In genomic region chr10:113222207-113222606, GRCh38 we compare ENCODE assay signal across 32 cellular contexts.
DNase-seq lines count a peak whose midpoint lies in the region; ATAC-seq lines count a peak whose summit lies in the region.
"Had no signal": no experiment of that assay in that cellular context is flagged by ENCODE, and none has a peak within 500 bp of the region (broad histone marks: within the 10 kb centered on the region; RNA-seq: fewer than 3 reads in every experiment).

No MANE protein-coding gene starts in this region.

- H3K4me1 ChIP-seq in CD4-positive, alpha-beta memory T cell (ENCODE audit: insufficient read depth, low read length), result peaks cover 10% of the 10 kb centered on the region
- H3K4me1 ChIP-seq: A549, ascending aorta, spleen, uterus had no signal

- H3K27ac Mint-ChIP-seq in CD4-positive, alpha-beta memory T cell, result peak overlapping the region in 1 of 7 donors; percentile 38
- H3K27ac Mint-ChIP-seq in T-helper 17 cell, result no peak overlapping the region
- H3K27ac Mint-ChIP-seq: activated B cell treated with CpG ODN at 0.5 μM for 24 hours; activated naive CD8-positive, alpha-beta T cell; activated T-helper 2 cell treated with anti-CD3 and anti-CD28 coated beads, Interferon-gamma antibody, Interleukin-2, Interleukin-4, amounts not matched to agents 10 μg/mL and 5 μg/mL and 100 μg/mL, durations not matched to agents 14 hours and 24 hours and 36 hours; CD14-positive monocyte; memory B cell; stimulated activated naive B cell treated with anti-CD40 and anti-IgM and Interleukin-4, amounts not matched to agents 10 μg/mL and 1 μg/mL and 100 μg/mL, for 72 hours had no signal

- H3K27me3 ChIP-seq in CD4-positive, alpha-beta memory T cell (ENCODE audit: insufficient read depth, low read length), result peaks cover 6% of the 10 kb centered on the region
- H3K27me3 ChIP-seq: ascending aorta, suprapubic skin, uterus had no signal

- CTCF ChIA-PET in CD4-positive, alpha-beta memory T cell (lab: Charles Lee; ENCODE audit: partially characterized antibody), result no interaction called here

- H3K4me3 Mint-ChIP-seq in CD4-positive, alpha-beta memory T cell, result peak overlapping the region in 6 of 8 donors; percentile 29 to 71 (median 54)
- H3K4me3 Mint-ChIP-seq in T-helper 17 cell, result peak overlapping the region; percentile 25
- H3K4me3 Mint-ChIP-seq: activated B cell treated with CpG ODN at 0.5 μM for 24 hours; activated naive CD8-positive, alpha-beta T cell; CD14-positive monocyte; central memory CD8-positive, alpha-beta T cell; memory B cell; naive B cell; stimulated activated naive B cell treated with anti-CD40 and anti-IgM and Interleukin-4, amounts not matched to agents 10 μg/mL and 1 μg/mL and 100 μg/mL, for 72 hours had no signal

- peaks cover 15 to 33% (median 21%) of the 10 kb centered on the region in 4 donors for H3K4me1 Mint-ChIP-seq in CD4-positive, alpha-beta memory T cell
- peaks cover 11% of the 10 kb centered on the region for H3K4me1 Mint-ChIP-seq in T-helper 17 cell
- H3K4me1 Mint-ChIP-seq: memory B cell had no signal

- peaks cover 19 to 20% of the 10 kb centered on the region in 2 donors for H3K27me3 Mint-ChIP-seq in CD4-positive, alpha-beta memory T cell
- peaks cover 36% of the 10 kb centered on the region for H3K27me3 Mint-ChIP-seq in T-helper 17 cell

- H3K36me3 ChIP-seq in CD4-positive, alpha-beta memory T cell (ENCODE audit: insufficient read depth, low read length), result no peaks in the 10 kb centered on the region
- H3K36me3 ChIP-seq: ascending aorta, heart left ventricle, spleen, suprapubic skin, uterus had no signal

- no peak overlapping the region for H3K27ac ChIP-seq in CD4-positive, alpha-beta memory T cell (ENCODE audit: low read depth, low read length)
- H3K27ac ChIP-seq: A549, ascending aorta, epithelial cell of prostate, heart left ventricle, RWPE1, SK-N-MC, spleen, suprapubic skin, uterus had no signal

- POLR2A ChIA-PET in CD4-positive, alpha-beta memory T cell (lab: Charles Lee; ENCODE audit: partially characterized antibody), result no interaction called here

- H3K9me3 Mint-ChIP-seq in CD4-positive, alpha-beta memory T cell, result peaks cover 0 to 9% (median 0%) of the 10 kb centered on the region in 8 donors
- H3K9me3 Mint-ChIP-seq: activated B cell treated with CpG ODN at 0.5 μM for 24 hours; activated T-helper 2 cell treated with anti-CD3 and anti-CD28 coated beads, Interferon-gamma antibody, Interleukin-2, Interleukin-4, amounts not matched to agents 10 μg/mL and 5 μg/mL and 100 μg/mL, durations not matched to agents 14 hours and 24 hours and 36 hours; CD14-positive monocyte; central memory CD8-positive, alpha-beta T cell; memory B cell; stimulated activated naive B cell treated with anti-CD40 and anti-IgM and Interleukin-4, amounts not matched to agents 10 μg/mL and 1 μg/mL and 100 μg/mL, for 72 hours had no signal

- H3K36me3 Mint-ChIP-seq in CD4-positive, alpha-beta memory T cell, result no peaks in the 10 kb centered on the region
- H3K36me3 Mint-ChIP-seq in T-helper 17 cell (ENCODE audit: low read depth), result no peaks in the 10 kb centered on the region
- H3K36me3 Mint-ChIP-seq: activated naive CD8-positive, alpha-beta T cell; CD14-positive monocyte; memory B cell; naive B cell; stimulated activated naive B cell treated with anti-CD40 and anti-IgM and Interleukin-4, amounts not matched to agents 10 μg/mL and 1 μg/mL and 100 μg/mL, for 72 hours had no signal

- no peak for ATAC-seq in T-helper 17 cell
- ATAC-seq in GM21390 (IDR thresholded peaks at IDR 0.05; ENCODE audit: unreplicated experiment), result no peak
- ATAC-seq: heart left ventricle; stimulated activated naive B cell treated with anti-CD40 and anti-IgM and Interleukin-4, amounts not matched to agents 10 μg/mL and 1 μg/mL and 100 μg/mL, for 72 hours had no signal

- H3K4me3 ChIP-seq in CD4-positive, alpha-beta memory T cell (ENCODE audit: low read length in 2 of 2), result no peak overlapping the region
- H3K4me3 ChIP-seq: A549, ascending aorta, heart left ventricle, SK-N-MC, spleen, suprapubic skin, uterus had no signal

- intact Hi-C loops in CD4-positive, alpha-beta memory T cell (cut with micrococcal nuclease), result no loop called here

- DNase-seq in A172 (ENCODE audit: low spot score), result peak; percentile 13
- no peak for DNase-seq in CD4-positive, alpha-beta memory T cell
- DNase-seq in T-helper 17 cell, result no peak
- peak; percentile 30 for DNase-seq in kidney tubule cell (ENCODE audit: low spot score)
- no peak for DNase-seq in inferior parietal cortex (ENCODE audit: extremely low spot score)
- no peak for DNase-seq in DMS53 treated with DMSO at 0.1 percent for 48 hours (lab: John Stamatoyannopoulos, UW; ENCODE audit: unreplicated experiment)
- no peak for DNase-seq in activated CD4-positive, alpha-beta T cell treated with anti-CD3 and anti-CD28 coated beads for 1 hour
- DNase-seq: activated B cell treated with CpG ODN at 0.5 μM for 24 hours; activated CD4-positive, alpha-beta T cell treated with anti-CD3 and anti-CD28 coated beads, Interleukin-2, amount 50 U/mL, for 48 hours; activated CD8-positive, alpha-beta memory T cell treated with anti-CD3 and anti-CD28 coated beads, Interleukin-2, amount 50 U/mL, for 4 hours; heart left ventricle; naive B cell; NCI-H1694; NCI-H2171; NCI-H748 treated with DMSO at 0.1 percent for 48 hours; occipital lobe; spleen; stimulated activated CD4-positive, alpha-beta T cell treated with anti-CD3 and anti-CD28 coated beads, Interleukin-4, amount 100 ng/mL, for 24 hours; stimulated activated naive B cell treated with anti-CD40 and anti-IgM and Interleukin-4, amounts not matched to agents 10 μg/mL and 1 μg/mL and 100 μg/mL, for 72 hours; uterus had no signal

- no peaks in the 10 kb centered on the region for H3K9me3 ChIP-seq in CD4-positive, alpha-beta memory T cell (ENCODE audit: control insufficient read depth in 1 of 2, low read length in 2 of 2)
- H3K9me3 ChIP-seq in T-helper 17 cell (ENCODE audit: control insufficient read depth, low read length, poor library complexity, severe bottlenecking), result no peaks in the 10 kb centered on the region
- H3K9me3 ChIP-seq: A549, ascending aorta, heart left ventricle, spleen, suprapubic skin, uterus had no signal

Comparison
In these comparisons a context has a peak if more than half of its experiments do, and no peak if none do; other contexts are left out.
1. DNase-seq: peak in A172 (single experiment) and kidney tubule cell (single experiment); none in CD4-positive, alpha-beta memory T cell (0 of 5), T-helper 17 cell (0 of 3), inferior parietal cortex (single experiment), DMS53 treated with DMSO at 0.1 percent for 48 hours (single experiment) and activated CD4-positive, alpha-beta T cell treated with anti-CD3 and anti-CD28 coated beads for 1 hour (single experiment).